In the genomic region with DNA sequence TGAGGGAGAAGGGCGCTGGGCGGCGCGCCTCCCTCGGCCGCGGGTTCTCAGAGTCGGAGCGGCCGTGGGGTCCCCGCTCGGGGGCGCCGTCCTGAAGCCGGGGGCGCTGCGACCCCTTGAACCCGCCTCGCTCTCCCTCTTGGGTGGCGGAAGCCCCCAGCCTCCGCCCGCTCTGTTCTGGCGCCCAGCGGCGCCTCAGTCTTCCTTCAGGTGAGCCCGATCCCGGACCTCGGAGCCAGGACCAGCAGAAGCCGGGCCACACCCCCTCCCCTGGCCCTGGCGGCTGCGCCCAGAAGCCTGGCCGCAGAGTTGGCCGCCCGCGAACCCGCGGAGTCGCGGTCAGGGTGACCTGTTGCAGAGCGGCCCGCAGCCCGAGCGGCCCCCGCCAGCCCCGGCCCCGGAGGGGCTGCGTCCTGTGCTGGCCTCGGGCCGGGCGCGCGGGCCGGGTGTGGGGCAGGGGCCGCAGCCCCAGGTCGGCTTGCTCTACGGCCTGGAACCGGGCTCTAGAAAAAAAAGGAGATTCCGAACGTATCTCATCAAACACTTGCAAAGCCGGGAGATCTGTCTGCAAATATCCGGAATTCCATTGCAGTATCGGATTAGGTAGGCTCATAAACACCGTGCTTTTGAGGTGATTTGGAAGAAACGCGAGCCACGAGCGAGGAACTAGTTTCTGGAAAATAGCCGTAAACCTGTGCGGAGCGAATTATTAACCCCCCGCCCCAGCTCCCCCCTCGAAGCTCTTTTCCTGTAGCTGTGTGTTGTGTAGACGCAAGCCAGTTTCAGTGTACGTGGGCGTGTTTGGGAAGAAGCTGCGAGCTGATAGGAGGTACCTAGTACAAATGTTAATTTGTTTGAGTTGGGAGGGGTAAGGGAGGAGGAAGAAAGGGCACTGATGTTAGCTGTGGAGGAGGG, we compare ENCODE assay signal across 1 cellular context.
A peak's percentile ranks its signal among the peaks of the same experiment; 100 is the strongest.
TF ChIP-seq lines count a peak whose summit lies in the region.

No MANE protein-coding gene starts in this region.

TF ChIP-seq in HEK293, 187 proteins besides CTCF, POLR2A, EP300 and RAD21 (continued from another document and continues in another):
- TF ChIP-seq, protein P1, sequence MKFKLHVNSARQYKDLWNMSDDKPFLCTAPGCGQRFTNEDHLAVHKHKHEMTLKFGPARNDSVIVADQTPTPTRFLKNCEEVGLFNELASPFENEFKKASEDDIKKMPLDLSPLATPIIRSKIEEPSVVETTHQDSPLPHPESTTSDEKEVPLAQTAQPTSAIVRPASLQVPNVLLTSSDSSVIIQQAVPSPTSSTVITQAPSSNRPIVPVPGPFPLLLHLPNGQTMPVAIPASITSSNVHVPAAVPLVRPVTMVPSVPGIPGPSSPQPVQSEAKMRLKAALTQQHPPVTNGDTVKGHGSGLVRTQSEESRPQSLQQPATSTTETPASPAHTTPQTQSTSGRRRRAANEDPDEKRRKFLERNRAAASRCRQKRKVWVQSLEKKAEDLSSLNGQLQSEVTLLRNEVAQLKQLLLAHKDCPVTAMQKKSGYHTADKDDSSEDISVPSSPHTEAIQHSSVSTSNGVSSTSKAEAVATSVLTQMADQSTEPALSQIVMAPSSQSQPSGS (tag by site-specific recombination; IDR thresholded peaks at IDR 0.05; ENCODE audit: low read depth) = no peak
- TF ChIP-seq HIC1 (tag by site-specific recombination; IDR thresholded peaks at IDR 0.05) (no peak), ZNF473 (tag by site-specific recombination; IDR thresholded peaks at IDR 0.05) (no peak), ZNF214 (tag by site-specific recombination; IDR thresholded peaks at IDR 0.05; ENCODE audit: borderline replicate concordance) (no peak), ZNF837 (tag by site-specific recombination; IDR thresholded peaks at IDR 0.05) (no peak), ZNF629 (tag by site-specific recombination; IDR thresholded peaks at IDR 0.05) (no peak), MYNN (tag by site-specific recombination; IDR thresholded peaks at IDR 0.05; ENCODE audit: borderline replicate concordance) (no peak), ZNF169 (tag by site-specific recombination; IDR thresholded peaks at IDR 0.05) (no peak), ZNF223 (tag by site-specific recombination; IDR thresholded peaks at IDR 0.05) (no peak), ZNF354C (tag by site-specific recombination; IDR thresholded peaks at IDR 0.05; ENCODE audit: borderline replicate concordance, low read depth) (no peak), ZNF121 (tag by site-specific recombination; IDR thresholded peaks at IDR 0.05) (no peak), TSHZ1 (tag by site-specific recombination; IDR thresholded peaks at IDR 0.05; ENCODE audit: borderline replicate concordance) (no peak), KLF7 (tag by site-specific recombination; IDR thresholded peaks at IDR 0.05; ENCODE audit: borderline replicate concordance) (no peak), ZNF391 (tag by site-specific recombination; IDR thresholded peaks at IDR 0.05; ENCODE audit: borderline replicate concordance, low read depth) (no peak), ZNF423 (tag by site-specific recombination; IDR thresholded peaks at IDR 0.05) (no peak), ZIC2 (tag by site-specific recombination; IDR thresholded peaks at IDR 0.05) (no peak), ZNF549 (tag by site-specific recombination; IDR thresholded peaks at IDR 0.05) (no peak), ZFP41 (tag by site-specific recombination; IDR thresholded peaks at IDR 0.05; ENCODE audit: borderline replicate concordance) (no peak), SP7 (tag by site-specific recombination; IDR thresholded peaks at IDR 0.05) (no peak), ZNF133 (tag by site-specific recombination; IDR thresholded peaks at IDR 0.05) (no peak), ZNF274 (IDR thresholded peaks at IDR 0.05; ENCODE audit: low read length) (no peak), ZNF274 (tag by site-specific recombination; IDR thresholded peaks at IDR 0.05; ENCODE audit: borderline replicate concordance) (no peak), ZNF571 (tag by site-specific recombination; IDR thresholded peaks at IDR 0.05) (no peak), ZNF18 (tag by site-specific recombination; IDR thresholded peaks at IDR 0.05) (no peak), ZNF292 (tag by site-specific recombination; IDR thresholded peaks at IDR 0.05; ENCODE audit: borderline replicate concordance, low read depth) (no peak), ZSCAN30 (tag by site-specific recombination; IDR thresholded peaks at IDR 0.05) (0 out of 2 replicates have a peak, but pooled peaks have one; percentile 36), ZFP3 (tag by site-specific recombination; IDR thresholded peaks at IDR 0.05; ENCODE audit: low read depth) (no peak), SETDB1 (IDR thresholded peaks at IDR 0.05; ENCODE audit: insufficient read length, low read length) (no peak), ZBTB17 (tag by site-specific recombination; IDR thresholded peaks at IDR 0.05) (no peak), INSM2 (tag by site-specific recombination; IDR thresholded peaks at IDR 0.05) (0 out of 2 replicates have a peak, but pooled peaks have one; percentile 10), ZBTB8A (tag by site-specific recombination; IDR thresholded peaks at IDR 0.05) (peak; percentile 91), ZNF324 (tag by site-specific recombination; IDR thresholded peaks at IDR 0.05) (no peak), ZSCAN23 (tag by site-specific recombination; IDR thresholded peaks at IDR 0.05) (no peak), ZNF202 (tag by site-specific recombination; IDR thresholded peaks at IDR 0.05; ENCODE audit: borderline replicate concordance) (no peak), ZNF404 (tag by site-specific recombination; IDR thresholded peaks at IDR 0.05) (no peak), KLF10 (tag by site-specific recombination; IDR thresholded peaks at IDR 0.05) (peak; percentile 58; the same call in 1 of the 2 replicates), ZNF707 (tag by site-specific recombination; IDR thresholded peaks at IDR 0.05) (no peak), ZNF10 (tag by site-specific recombination; IDR thresholded peaks at IDR 0.05) (no peak)
- TF ChIP-seq, protein P2, sequence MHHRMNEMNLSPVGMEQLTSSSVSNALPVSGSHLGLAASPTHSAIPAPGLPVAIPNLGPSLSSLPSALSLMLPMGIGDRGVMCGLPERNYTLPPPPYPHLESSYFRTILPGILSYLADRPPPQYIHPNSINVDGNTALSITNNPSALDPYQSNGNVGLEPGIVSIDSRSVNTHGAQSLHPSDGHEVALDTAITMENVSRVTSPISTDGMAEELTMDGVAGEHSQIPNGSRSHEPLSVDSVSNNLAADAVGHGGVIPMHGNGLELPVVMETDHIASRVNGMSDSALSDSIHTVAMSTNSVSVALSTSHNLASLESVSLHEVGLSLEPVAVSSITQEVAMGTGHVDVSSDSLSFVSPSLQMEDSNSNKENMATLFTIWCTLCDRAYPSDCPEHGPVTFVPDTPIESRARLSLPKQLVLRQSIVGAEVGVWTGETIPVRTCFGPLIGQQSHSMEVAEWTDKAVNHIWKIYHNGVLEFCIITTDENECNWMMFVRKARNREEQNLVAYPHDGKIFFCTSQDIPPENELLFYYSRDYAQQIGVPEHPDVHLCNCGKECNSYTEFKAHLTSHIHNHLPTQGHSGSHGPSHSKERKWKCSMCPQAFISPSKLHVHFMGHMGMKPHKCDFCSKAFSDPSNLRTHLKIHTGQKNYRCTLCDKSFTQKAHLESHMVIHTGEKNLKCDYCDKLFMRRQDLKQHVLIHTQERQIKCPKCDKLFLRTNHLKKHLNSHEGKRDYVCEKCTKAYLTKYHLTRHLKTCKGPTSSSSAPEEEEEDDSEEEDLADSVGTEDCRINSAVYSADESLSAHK (tag by site-specific recombination; IDR thresholded peaks at IDR 0.05) = no peak
- TF ChIP-seq, protein P3, sequence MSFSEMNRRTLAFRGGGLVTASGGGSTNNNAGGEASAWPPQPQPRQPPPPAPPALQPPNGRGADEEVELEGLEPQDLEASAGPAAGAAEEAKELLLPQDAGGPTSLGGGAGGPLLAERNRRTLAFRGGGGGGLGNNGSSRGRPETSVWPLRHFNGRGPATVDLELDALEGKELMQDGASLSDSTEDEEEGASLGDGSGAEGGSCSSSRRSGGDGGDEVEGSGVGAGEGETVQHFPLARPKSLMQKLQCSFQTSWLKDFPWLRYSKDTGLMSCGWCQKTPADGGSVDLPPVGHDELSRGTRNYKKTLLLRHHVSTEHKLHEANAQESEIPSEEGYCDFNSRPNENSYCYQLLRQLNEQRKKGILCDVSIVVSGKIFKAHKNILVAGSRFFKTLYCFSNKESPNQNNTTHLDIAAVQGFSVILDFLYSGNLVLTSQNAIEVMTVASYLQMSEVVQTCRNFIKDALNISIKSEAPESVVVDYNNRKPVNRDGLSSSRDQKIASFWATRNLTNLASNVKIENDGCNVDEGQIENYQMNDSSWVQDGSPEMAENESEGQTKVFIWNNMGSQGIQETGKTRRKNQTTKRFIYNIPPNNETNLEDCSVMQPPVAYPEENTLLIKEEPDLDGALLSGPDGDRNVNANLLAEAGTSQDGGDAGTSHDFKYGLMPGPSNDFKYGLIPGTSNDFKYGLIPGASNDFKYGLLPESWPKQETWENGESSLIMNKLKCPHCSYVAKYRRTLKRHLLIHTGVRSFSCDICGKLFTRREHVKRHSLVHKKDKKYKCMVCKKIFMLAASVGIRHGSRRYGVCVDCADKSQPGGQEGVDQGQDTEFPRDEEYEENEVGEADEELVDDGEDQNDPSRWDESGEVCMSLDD (tag by site-specific recombination; IDR thresholded peaks at IDR 0.05) = no peak
- TF ChIP-seq, protein P4, sequence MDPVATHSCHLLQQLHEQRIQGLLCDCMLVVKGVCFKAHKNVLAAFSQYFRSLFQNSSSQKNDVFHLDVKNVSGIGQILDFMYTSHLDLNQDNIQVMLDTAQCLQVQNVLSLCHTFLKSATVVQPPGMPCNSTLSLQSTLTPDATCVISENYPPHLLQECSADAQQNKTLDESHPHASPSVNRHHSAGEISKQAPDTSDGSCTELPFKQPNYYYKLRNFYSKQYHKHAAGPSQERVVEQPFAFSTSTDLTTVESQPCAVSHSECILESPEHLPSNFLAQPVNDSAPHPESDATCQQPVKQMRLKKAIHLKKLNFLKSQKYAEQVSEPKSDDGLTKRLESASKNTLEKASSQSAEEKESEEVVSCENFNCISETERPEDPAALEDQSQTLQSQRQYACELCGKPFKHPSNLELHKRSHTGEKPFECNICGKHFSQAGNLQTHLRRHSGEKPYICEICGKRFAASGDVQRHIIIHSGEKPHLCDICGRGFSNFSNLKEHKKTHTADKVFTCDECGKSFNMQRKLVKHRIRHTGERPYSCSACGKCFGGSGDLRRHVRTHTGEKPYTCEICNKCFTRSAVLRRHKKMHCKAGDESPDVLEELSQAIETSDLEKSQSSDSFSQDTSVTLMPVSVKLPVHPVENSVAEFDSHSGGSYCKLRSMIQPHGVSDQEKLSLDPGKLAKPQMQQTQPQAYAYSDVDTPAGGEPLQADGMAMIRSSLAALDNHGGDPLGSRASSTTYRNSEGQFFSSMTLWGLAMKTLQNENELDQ (tag by site-specific recombination; IDR thresholded peaks at IDR 0.05; ENCODE audit: low read depth) = no peak
